Comparison of ENCODE assay signal across 11 cellular contexts in genomic region chr4:3871181-3871852, GRCh38.
A peak's percentile ranks its signal among the peaks of the same experiment; 100 is the strongest.
DNase-seq lines count a peak whose midpoint lies in the region; ATAC-seq, FAIRE-seq and TF ChIP-seq lines count a peak whose summit lies in the region.
"Had no signal": no experiment of that assay in that cellular context is flagged by ENCODE, and none has a peak within 500 bp of the region (broad histone marks: within the 10 kb centered on the region; RNA-seq: fewer than 3 reads in every experiment).

No MANE protein-coding gene starts in this region.

- H3K36me3 ChIP-seq in kidney (ENCODE audit: control insufficient read depth in 1 of 2, insufficient read depth in 2 of 2, low read length in 2 of 2): no peaks in the 10 kb centered on the region
- H3K36me3 ChIP-seq in upper lobe of right lung: no peaks in the 10 kb centered on the region

- ATAC-seq in T-cell (replicated peaks in 1 of 4) (peak in 1 of 4 experiments; percentile 44), upper lobe of right lung (no peak), GM19035 (IDR thresholded peaks at IDR 0.05; ENCODE audit: unreplicated experiment) (no peak)
- ATAC-seq: activated CD4-positive, CD25-positive, alpha-beta regulatory T cell treated with anti-CD3 and anti-CD28 coated beads, Interleukin-2, amount 50 U/mL, for 24 hours had no signal

- peaks cover 5% of the 10 kb centered on the region for H3K4me1 Mint-ChIP-seq in activated naive CD4-positive, alpha-beta T cell treated with anti-CD3 and anti-CD28 coated beads for 36 hours (ENCODE audit: low read depth)
- H3K4me1 Mint-ChIP-seq in T-cell: peaks cover 5 to 11% (median 6%) of the 10 kb centered on the region in 3 donors

- peak; percentile 21 for DNase-seq in activated naive CD4-positive, alpha-beta T cell treated with anti-CD3 and anti-CD28 coated beads for 36 hours
- no peak for DNase-seq in activated naive CD4-positive, alpha-beta T cell (lab: John Stamatoyannopoulos, UW)
- DNase-seq in T-cell (peak in 15 of 34 experiments; percentile 4 to 38 (median 22)), kidney (peak; percentile 83), upper lobe of right lung (peak; percentile 56), AG08396 (ENCODE audit: low spot score) (no peak), NAMALWA (ENCODE audit: low spot score) (no peak)
- DNase-seq: effector CD4-positive, alpha-beta T cell had no signal

- CTCF ChIA-PET in activated naive CD4-positive, alpha-beta T cell treated with anti-CD3 and anti-CD28 coated beads for 36 hours (lab: Charles Lee): no interaction called here
- CTCF ChIA-PET in T-cell (lab: Charles Lee): no interaction called here

- TF ChIP-seq CTCF in kidney (IDR thresholded peaks at IDR 0.05; ENCODE audit: borderline replicate concordance, extremely low read depth, insufficient read depth) (no peak), upper lobe of right lung (IDR thresholded peaks at IDR 0.05) (no peak)

- no peak overlapping the region for H3K4me3 Mint-ChIP-seq in activated naive CD4-positive, alpha-beta T cell treated with anti-CD3 and anti-CD28 coated beads for 36 hours
- peak overlapping the region in 2 of 3 donors; percentile 7 to 59 for H3K4me3 Mint-ChIP-seq in T-cell

- no peaks in the 10 kb centered on the region for H3K36me3 Mint-ChIP-seq in activated naive CD4-positive, alpha-beta T cell treated with anti-CD3 and anti-CD28 coated beads for 36 hours (ENCODE audit: low read depth)
- H3K36me3 Mint-ChIP-seq in T-cell: no peaks in the 10 kb centered on the region

- no peak overlapping the region for H3K27ac Mint-ChIP-seq in activated naive CD4-positive, alpha-beta T cell treated with anti-CD3 and anti-CD28 coated beads for 36 hours
- H3K27ac Mint-ChIP-seq in T-cell: no peak overlapping the region

- no peak overlapping the region for H3K9ac ChIP-seq in kidney (ENCODE audit: low read length in 2 of 2)

- H3K4me1 ChIP-seq in kidney (ENCODE audit: control insufficient read depth in 1 of 2, insufficient read depth in 1 of 2, low read depth in 1 of 2, low read length in 2 of 2) (no peaks in the 10 kb centered on the region), upper lobe of right lung (no peaks in the 10 kb centered on the region)

- POLR2A ChIA-PET in T-cell (lab: Charles Lee): no interaction called here

- FAIRE-seq in kidney (lab: Jason Lieb, UNC): no peak
- FAIRE-seq: D721Med had no signal

- H3K27ac ChIP-seq in kidney (ENCODE audit: low read depth in 2 of 2, low read length in 2 of 2): no peak overlapping the region
- no peak overlapping the region for H3K27ac ChIP-seq in upper lobe of right lung

- intact Hi-C loops in activated naive CD4-positive, alpha-beta T cell treated with anti-CD3 and anti-CD28 coated beads for 36 hours (cut with micrococcal nuclease): no loop called here
- intact Hi-C loops in kidney (cut with DNase I) (no loop called here), upper lobe of right lung (cut with DNase I) (no loop called here)

- H3K9me3 Mint-ChIP-seq in activated naive CD4-positive, alpha-beta T cell treated with anti-CD3 and anti-CD28 coated beads for 36 hours: peaks cover 2% of the 10 kb centered on the region
- no peaks in the 10 kb centered on the region for H3K9me3 Mint-ChIP-seq in T-cell

- H3K4me3 ChIP-seq in kidney (ENCODE audit: low read length in 2 of 2): no peak overlapping the region
- H3K4me3 ChIP-seq in upper lobe of right lung: no peak overlapping the region

- peaks cover 35% of the 10 kb centered on the region for H3K27me3 Mint-ChIP-seq in activated naive CD4-positive, alpha-beta T cell treated with anti-CD3 and anti-CD28 coated beads for 36 hours (ENCODE audit: low read depth)
- peaks cover 40 to 57% of the 10 kb centered on the region in 2 donors for H3K27me3 Mint-ChIP-seq in T-cell

- H3K27me3 ChIP-seq in upper lobe of right lung: peaks cover 58% of the 10 kb centered on the region

- no peaks in the 10 kb centered on the region for H3K9me3 ChIP-seq in kidney (ENCODE audit: control insufficient read depth in 1 of 2, low read length in 2 of 2)
- H3K9me3 ChIP-seq in upper lobe of right lung: no peaks in the 10 kb centered on the region

Comparison
In these comparisons a context has a peak if more than half of its experiments do, and no peak if none do; other contexts are left out.
1. DNase-seq: peak in activated naive CD4-positive, alpha-beta T cell treated with anti-CD3 and anti-CD28 coated beads for 36 hours (single experiment), kidney (single experiment) and upper lobe of right lung (single experiment); none in activated naive CD4-positive, alpha-beta T cell (0 of 4), AG08396 (single experiment) and NAMALWA (single experiment).